Comparison of ENCODE assay signal across 18 cellular contexts in genomic region chr5:34756781-34757624, GRCh38.
DNase-seq lines count a peak whose midpoint lies in the region; TF ChIP-seq lines count a peak whose summit lies in the region.
"Had no signal": no experiment of that assay in that cellular context is flagged by ENCODE, and none has a peak within 500 bp of the region (broad histone marks: within the 10 kb centered on the region; RNA-seq: fewer than 3 reads in every experiment).

No MANE protein-coding gene starts in this region.

- H3K9ac ChIP-seq in fibroblast of lung (ENCODE audit: insufficient read depth, low read length): no peak overlapping the region

- peaks cover 64% of the 10 kb centered on the region for H3K79me2 ChIP-seq in fibroblast of lung (ENCODE audit: control insufficient read depth, insufficient read depth, low read length)

- no peak overlapping the region for H3K27ac ChIP-seq in Peyer's patch
- peak overlapping the region; percentile 5 for H3K27ac ChIP-seq in fibroblast of lung (ENCODE audit: insufficient read depth, low read length)
- peak overlapping the region; percentile 60 to 64 for H3K27ac ChIP-seq in tibial artery
- H3K27ac ChIP-seq: C4-2B had no signal

- TF ChIP-seq CTCF in Peyer's patch (IDR thresholded peaks at IDR 0.05): no peak
- no peak for TF ChIP-seq CTCF in fibroblast of lung (conservative IDR thresholded peaks at IDR 0.05 in 1 of 2, IDR thresholded peaks at IDR 0.05 in 1 of 2; ENCODE audit: low read depth in 1 of 2, low read length in 2 of 2)
- TF ChIP-seq CTCF in tibial artery (IDR thresholded peaks at IDR 0.05): no peak

- no peak overlapping the region for H3K4me2 ChIP-seq in fibroblast of lung (ENCODE audit: extremely low read depth, insufficient read depth, low read length)

- H3K4me1 ChIP-seq in Peyer's patch: peaks cover 0 to 16% (median 0%) of the 10 kb centered on the region in 4 donors
- H3K4me1 ChIP-seq in fibroblast of lung (ENCODE audit: control insufficient read depth, extremely low read depth, insufficient read depth, low read length): peaks cover 8% of the 10 kb centered on the region
- H3K4me1 ChIP-seq in tibial artery: peaks cover 0 to 18% (median 3%) of the 10 kb centered on the region in 4 donors

- H3K27me3 ChIP-seq in Peyer's patch (no peaks in the 10 kb centered on the region), fibroblast of lung (ENCODE audit: control insufficient read depth, insufficient read depth, low read length) (no peaks in the 10 kb centered on the region), tibial artery (no peaks in the 10 kb centered on the region)

- no peaks in the 10 kb centered on the region for H4K20me1 ChIP-seq in fibroblast of lung (ENCODE audit: control insufficient read depth, extremely low read depth, insufficient read depth, low read length)

- DNase-seq in Peyer's patch (peak in 2 of 3 donors; percentile 59 to 64), fibroblast of lung (ENCODE audit: low read depth in 2 of 2) (peak; percentile 47 to 75), myocyte (ENCODE audit: low read depth) (peak; percentile 41), tibial artery (no peak), posterior cingulate gyrus (no peak), NOMO-1 treated with DMSO at 0.1 percent for 48 hours (lab: John Stamatoyannopoulos, UW; ENCODE audit: unreplicated experiment) (no peak)
- no peak for DNase-seq in stimulated activated CD4-positive, alpha-beta T cell treated with anti-CD3 and anti-CD28 coated beads, Interleukin-12 subunit alpha, Interleukin-12 subunit beta, amount 100 ng/mL, for 4 hours
- DNase-seq: activated CD4-positive, alpha-beta T cell treated with anti-CD3 and anti-CD28 coated beads for 48 hours; activated naive CD8-positive, alpha-beta T cell treated with anti-CD3 and anti-CD28 coated beads, Interleukin-2, amount 50 U/mL, for 24 hours; activated T-cell treated with anti-CD3 and anti-CD28 coated beads, Interleukin-2, amount 50 U/mL, for 1 hour; effector CD8-positive, alpha-beta T cell; islet precursor cell; Kasumi-1; NCI-H1694 treated with DMSO at 0.1 percent for 48 hours; NCI-H748 treated with DMSO at 0.1 percent for 48 hours; stimulated activated CD4-positive, alpha-beta T cell treated with anti-CD3 and anti-CD28 coated beads, Interleukin-2, amount 100 ng/mL, for 24 hours; T-helper 2 cell had no signal

- intact Hi-C loops in tibial artery (cut with DNase I; ENCODE audit: low total_unique reads) (no loop called here), posterior cingulate gyrus (cut with DNase I) (no loop called here)

- H3K36me3 ChIP-seq in Peyer's patch (no peaks in the 10 kb centered on the region), fibroblast of lung (ENCODE audit: control insufficient read depth, insufficient read depth, low read length) (peaks cover 11% of the 10 kb centered on the region), tibial artery (peaks cover 0 to 15% (median 11%) of the 10 kb centered on the region in 3 donors)

- H3K9me3 ChIP-seq in Peyer's patch (no peaks in the 10 kb centered on the region), fibroblast of lung (ENCODE audit: control insufficient read depth, insufficient read depth, low read depth, low read length) (no peaks in the 10 kb centered on the region), tibial artery (no peaks in the 10 kb centered on the region)

- no peak overlapping the region for H3K4me3 ChIP-seq in Peyer's patch
- no peak overlapping the region for H3K4me3 ChIP-seq in fibroblast of lung (replicated peaks in 1 of 4; ENCODE audit: control extremely low read depth in 1 of 4, insufficient read depth in 1 of 4, low read depth in 3 of 4, low read length in 4 of 4)
- H3K4me3 ChIP-seq in tibial artery: no peak overlapping the region

- TF ChIP-seq POLR2A in Peyer's patch (IDR thresholded peaks at IDR 0.05): no peak

- H2AFZ ChIP-seq in fibroblast of lung (ENCODE audit: low read length): no peak overlapping the region

Comparison
In these comparisons a context has a peak if more than half of its experiments do, and no peak if none do; other contexts are left out.
1. DNase-seq: peak in Peyer's patch (2 of 3), fibroblast of lung (2 of 2) and myocyte (single experiment); none in tibial artery (0 of 2), stimulated activated CD4-positive, alpha-beta T cell treated with anti-CD3 and anti-CD28 coated beads, Interleukin-12 subunit alpha, Interleukin-12 subunit beta, amount 100 ng/mL, for 4 hours (single experiment), posterior cingulate gyrus (0 of 10) and NOMO-1 treated with DMSO at 0.1 percent for 48 hours (single experiment).
2. H3K27ac ChIP-seq: peak in fibroblast of lung (single experiment) and tibial artery (2 of 2); none in Peyer's patch (0 of 4).